ENCODE assay signal across 14 cellular contexts in genomic region chr5:170277953-170278352, GRCh38. TPM values are rescaled to one million over a fixed set of nuclear protein-coding genes. Genes with fewer than 3 reads are reported as not detected.
A peak's percentile ranks its signal among the peaks of the same experiment; 100 is the strongest.
DNase-seq lines count a peak whose midpoint lies in the region; ATAC-seq and TF ChIP-seq lines count a peak whose summit lies in the region.
"Had no signal": no experiment of that assay in that cellular context is flagged by ENCODE, and none has a peak within 500 bp of the region (broad histone marks: within the 10 kb centered on the region; RNA-seq: fewer than 3 reads in every experiment).

No MANE protein-coding gene starts in this region.

- H2BK5ac ChIP-seq in neuronal stem cell (ENCODE audit: low read length) = no peak overlapping the region

- no peak overlapping the region for H2AK5ac ChIP-seq in neuronal stem cell (ENCODE audit: low read depth, low read length)

- H3K18ac ChIP-seq in neuronal stem cell (ENCODE audit: low read length) = peak overlapping the region; percentile 1

- H3K79me1 ChIP-seq in neuronal stem cell (ENCODE audit: low read depth, low read length) = no peaks in the 10 kb centered on the region

- no peak overlapping the region for H2BK12ac ChIP-seq in neuronal stem cell (ENCODE audit: low read length)

- H3K27ac ChIP-seq in neuronal stem cell (replicated peaks; ENCODE audit: low read length) (no peak overlapping the region), suprapubic skin (no peak overlapping the region), left ventricle myocardium inferior (replicated peaks) (no peak overlapping the region)
- H3K27ac ChIP-seq: A549, brain microvascular endothelial cell, epithelial cell of prostate, hepatocyte had no signal

- no peak overlapping the region for H3K4me2 ChIP-seq in neuronal stem cell (ENCODE audit: insufficient read depth, low read length, poor library complexity, severe bottlenecking)
- H3K4me2 ChIP-seq: A549, hepatocyte had no signal

- H4K91ac ChIP-seq in neuronal stem cell (ENCODE audit: low read depth, low read length, poor library complexity) = no peak overlapping the region

- no peak overlapping the region for H4K8ac ChIP-seq in neuronal stem cell (ENCODE audit: low read depth, low read length)

- TF ChIP-seq EP300 in suprapubic skin (IDR thresholded peaks at IDR 0.05) = no peak

- no peak overlapping the region for H3K9ac ChIP-seq in neuronal stem cell (ENCODE audit: low read depth, low read length, poor library complexity)

- intact Hi-C loops in left ventricle myocardium inferior (cut with micrococcal nuclease) = no loop called here

- no peak overlapping the region for H3K23ac ChIP-seq in neuronal stem cell (ENCODE audit: low read depth, low read length, poor library complexity)

- no peak for ATAC-seq in activated T-helper 17 cell treated with anti-CD3 and anti-CD28 coated beads, Interleukin-2, amount 50 U/mL, for 72 hours (replicated peaks)
- ATAC-seq: A549 had no signal

- H3K27ac Mint-ChIP-seq in activated T-helper 17 cell treated with anti-CD3 and anti-CD28 coated beads, Interleukin-2, amount 50 U/mL, for 72 hours = peak overlapping the region; percentile 89
- H3K27ac Mint-ChIP-seq: progenitor cell of endocrine pancreas had no signal

- H3K9me3 ChIP-seq in neuronal stem cell (replicated peaks in 1 of 2; ENCODE audit: control insufficient read depth in 2 of 2, insufficient read depth in 1 of 2, low read depth in 1 of 2, low read length in 2 of 2) (no peaks in the 10 kb centered on the region), suprapubic skin (no peaks in the 10 kb centered on the region), left ventricle myocardium inferior (replicated peaks) (no peaks in the 10 kb centered on the region)
- H3K9me3 ChIP-seq: A549 had no signal

- H3K14ac ChIP-seq in neuronal stem cell (ENCODE audit: low read length) = no peak overlapping the region

- DNase-seq in NCI-H345 (lab: John Stamatoyannopoulos, UW) = peak; percentile 24
- no peak for DNase-seq in NCI-H345 treated with DMSO at 0.1 percent for 48 hours (lab: John Stamatoyannopoulos, UW; ENCODE audit: unreplicated experiment)
- peak; percentile 40 for DNase-seq in NCI-H2029 treated with DMSO at 0.1 percent for 48 hours (lab: John Stamatoyannopoulos, UW)
- no peak for DNase-seq in neuronal stem cell (ENCODE audit: low spot score)
- DNase-seq in suprapubic skin (ENCODE audit: low spot score in 2 of 2) = no peak
- no peak for DNase-seq in left ventricle myocardium inferior
- DNase-seq in DMS114 treated with DMSO at 0.1 percent for 48 hours (lab: John Stamatoyannopoulos, UW; ENCODE audit: unreplicated experiment) = no peak
- DNase-seq: brain microvascular endothelial cell had no signal

- H3K4ac ChIP-seq in neuronal stem cell (ENCODE audit: low read length) = no peak overlapping the region

- H3K27me3 Mint-ChIP-seq in activated T-helper 17 cell treated with anti-CD3 and anti-CD28 coated beads, Interleukin-2, amount 50 U/mL, for 72 hours = no peaks in the 10 kb centered on the region

- H2BK15ac ChIP-seq in neuronal stem cell (ENCODE audit: low read length) = no peak overlapping the region

- H3K36me3 ChIP-seq in neuronal stem cell (replicated peaks in 1 of 2; ENCODE audit: control insufficient read depth in 2 of 2, insufficient read depth in 2 of 2, low read length in 2 of 2) = no peaks in the 10 kb centered on the region
- no peaks in the 10 kb centered on the region for H3K36me3 ChIP-seq in suprapubic skin
- H3K36me3 ChIP-seq in left ventricle myocardium inferior = no peaks in the 10 kb centered on the region
- H3K36me3 ChIP-seq: brain microvascular endothelial cell had no signal

- H3K4me1 Mint-ChIP-seq in activated T-helper 17 cell treated with anti-CD3 and anti-CD28 coated beads, Interleukin-2, amount 50 U/mL, for 72 hours = peaks cover 73% of the 10 kb centered on the region

- H3K27me3 ChIP-seq in neuronal stem cell (ENCODE audit: control insufficient read depth in 3 of 3, insufficient read depth in 3 of 3, low read depth in 1 of 3, low read length in 3 of 3) (no peaks in the 10 kb centered on the region), suprapubic skin (no peaks in the 10 kb centered on the region), left ventricle myocardium inferior (ENCODE audit: low read depth) (no peaks in the 10 kb centered on the region)
- H3K27me3 ChIP-seq: brain microvascular endothelial cell, hepatocyte had no signal

- no peak overlapping the region for H2BK120ac ChIP-seq in neuronal stem cell (ENCODE audit: low read depth, low read length)

- H3K4me3 Mint-ChIP-seq in activated T-helper 17 cell treated with anti-CD3 and anti-CD28 coated beads, Interleukin-2, amount 50 U/mL, for 72 hours = peak overlapping the region; percentile 96

- peaks cover 91% of the 10 kb centered on the region for H3K36me3 Mint-ChIP-seq in activated T-helper 17 cell treated with anti-CD3 and anti-CD28 coated beads, Interleukin-2, amount 50 U/mL, for 72 hours (ENCODE audit: low read depth)

- WGBS in neuronal stem cell (ENCODE audit: extremely low coverage in 2 of 2, insufficient read length in 2 of 2, insufficient replicate concordance in 1 of 2), 2 donors = no CpG with 5 or more reads among the region's 5 CpGs
- 55% methylated on average over 5 of the region's 5 CpGs for WGBS in suprapubic skin

- TF ChIP-seq POLR2A in suprapubic skin (IDR thresholded peaks at IDR 0.05) = no peak

- H3K9me3 Mint-ChIP-seq in activated T-helper 17 cell treated with anti-CD3 and anti-CD28 coated beads, Interleukin-2, amount 50 U/mL, for 72 hours = no peaks in the 10 kb centered on the region

- H2AFZ ChIP-seq in neuronal stem cell (ENCODE audit: low read length) = no peak overlapping the region
- H2AFZ ChIP-seq: hepatocyte had no signal

- H3K4me3 ChIP-seq in neuronal stem cell (ENCODE audit: low read length in 2 of 2) (no peak overlapping the region), suprapubic skin (no peak overlapping the region), left ventricle myocardium inferior (no peak overlapping the region)
- H3K4me3 ChIP-seq: A549, hepatocyte had no signal

- H3K4me1 ChIP-seq in neuronal stem cell (ENCODE audit: control insufficient read depth in 2 of 2, insufficient read depth in 1 of 2, low read depth in 1 of 2, low read length in 2 of 2) = peaks cover 0 to 22% of the 10 kb centered on the region in 2 donors
- peaks cover 15% of the 10 kb centered on the region for H3K4me1 ChIP-seq in suprapubic skin
- peaks cover 19% of the 10 kb centered on the region for H3K4me1 ChIP-seq in left ventricle myocardium inferior

- TF ChIP-seq CTCF in suprapubic skin (IDR thresholded peaks at IDR 0.05) (no peak), left ventricle myocardium inferior (IDR thresholded peaks at IDR 0.05; ENCODE audit: borderline replicate concordance) (no peak)

RNA-seq across cellular contexts. Expression of gene LCP2, which starts 19.6 kb away (rescaled TPM):
- 100 to 1,000 TPM; 202 to 204 TPM for total RNA-seq in activated T-helper 17 cell treated with anti-CD3 and anti-CD28 coated beads, Interleukin-2, amount 50 U/mL, for 72 hours
- 0.01 TPM for polyA plus RNA-seq in neuronal stem cell (2013, experiment 1 of 2)
- polyA plus RNA-seq in neuronal stem cell (2013, experiment 2 of 2) = 0.04 TPM
- total RNA-seq in suprapubic skin (1 to 10 TPM in 3 of 4 donors, not detected in 1; 1.5 to 8.9 (median 7.7) TPM), left ventricle myocardium inferior (3.9 TPM)
- total RNA-seq: progenitor cell of endocrine pancreas had no signal
- polyA plus RNA-seq: A549, hepatocyte had no signal

RNA-seq across cellular contexts. Expression of gene C5orf58, which starts 45.2 kb away (rescaled TPM):
- not detected for total RNA-seq in activated T-helper 17 cell treated with anti-CD3 and anti-CD28 coated beads, Interleukin-2, amount 50 U/mL, for 72 hours
- polyA plus RNA-seq in neuronal stem cell (2013, experiment 1 of 2) = 0.24 TPM
- polyA plus RNA-seq in neuronal stem cell (2013, experiment 2 of 2) = 0.40 TPM
- total RNA-seq in suprapubic skin (not detected), left ventricle myocardium inferior (1.0 TPM)
- total RNA-seq: hepatocyte, M059J, progenitor cell of endocrine pancreas had no signal
- polyA plus RNA-seq: A549 had no signal

Comparison
In these comparisons a context has a peak if more than half of its experiments do, and no peak if none do; other contexts are left out.
1. DNase-seq: peak in NCI-H345 (single experiment) and NCI-H2029 treated with DMSO at 0.1 percent for 48 hours (single experiment); none in NCI-H345 treated with DMSO at 0.1 percent for 48 hours (single experiment), neuronal stem cell (single experiment), suprapubic skin (0 of 2), left ventricle myocardium inferior (single experiment) and DMS114 treated with DMSO at 0.1 percent for 48 hours (single experiment).
2. RNA of gene LCP2, which starts 19.6 kb away (total RNA-seq): 202 to 204 TPM in activated T-helper 17 cell treated with anti-CD3 and anti-CD28 coated beads, Interleukin-2, amount 50 U/mL, for 72 hours; 1.5 to 8.9 TPM in suprapubic skin and 3.9 TPM in left ventricle myocardium inferior (single experiment); every median in the first group is over 10 times any median in the second.